8 cellular contexts compared by ENCODE assay signal in genomic region chrX:101391831-101392230, GRCh38. TPM values are rescaled to one million over a fixed set of nuclear protein-coding genes. Genes with fewer than 3 reads are reported as not detected.
DNase-seq lines count a peak whose midpoint lies in the region; ATAC-seq and TF ChIP-seq lines count a peak whose summit lies in the region.

No MANE protein-coding gene starts in this region.

- no peaks in the 10 kb centered on the region for H3K9me3 ChIP-seq in MG63
- no peaks in the 10 kb centered on the region for H3K9me3 ChIP-seq in effector memory CD4-positive, alpha-beta T cell (ENCODE audit: control insufficient read depth, low read length)

- no peaks in the 10 kb centered on the region for H3K4me1 ChIP-seq in effector memory CD4-positive, alpha-beta T cell (ENCODE audit: control insufficient read depth, insufficient read depth, low read length, poor library complexity, severe bottlenecking)

- H3K27ac Mint-ChIP-seq in CD14-positive monocyte (peak overlapping the region in 6 of 7 donors; percentile 53 to 95 (median 88)), neural crest cell (ENCODE audit: unreplicated experiment) (peak overlapping the region; percentile 99)

- H3K9me3 Mint-ChIP-seq in CD14-positive monocyte (peaks cover 0 to 12% (median 0%) of the 10 kb centered on the region in 7 donors), neural crest cell (no peaks in the 10 kb centered on the region)

- H3K4me3 Mint-ChIP-seq in CD14-positive monocyte, result peak overlapping the region; percentile 89 to 90
- H3K4me3 Mint-ChIP-seq in neural crest cell, result peak overlapping the region; percentile 100

- H3K36me3 Mint-ChIP-seq in CD14-positive monocyte (peaks cover 19 to 34% of the 10 kb centered on the region in 2 donors), neural crest cell (ENCODE audit: low read depth) (peaks cover 26% of the 10 kb centered on the region)

- H3K27me3 ChIP-seq in MG63, result no peaks in the 10 kb centered on the region
- no peaks in the 10 kb centered on the region for H3K27me3 ChIP-seq in effector memory CD4-positive, alpha-beta T cell (replicated peaks; ENCODE audit: control insufficient read depth, insufficient read depth, low read length, poor library complexity, severe bottlenecking)

- H3K4me1 Mint-ChIP-seq in CD14-positive monocyte (peaks cover 27% of the 10 kb centered on the region), neural crest cell (peaks cover 28% of the 10 kb centered on the region)

- peak overlapping the region; percentile 74 for H3K4me3 ChIP-seq in MG63
- no peak overlapping the region for H3K4me3 ChIP-seq in effector memory CD4-positive, alpha-beta T cell (ENCODE audit: insufficient read depth, low read depth, low read length, poor library complexity, severe bottlenecking)

- intact Hi-C loops in CD14-positive monocyte (cut with micrococcal nuclease), result loop anchor here in 1 of 2 donors (2.0 kb wide), 1 partner anchor 15 kb away; the partner anchor contains the start of gene GLA

- no peak for ATAC-seq in HG03097 (IDR thresholded peaks at IDR 0.05; ENCODE audit: low FRiP score, unreplicated experiment)

- POLR2A ChIA-PET in RWPE1 (lab: Yijun Ruan, JAX; ENCODE audit: low non-redundant PET), result no interaction called here

- H3K36me3 ChIP-seq in MG63, result peaks cover 40% of the 10 kb centered on the region
- no peaks in the 10 kb centered on the region for H3K36me3 ChIP-seq in effector memory CD4-positive, alpha-beta T cell (ENCODE audit: control insufficient read depth, insufficient read depth, low read length)

- H3K27me3 Mint-ChIP-seq in CD14-positive monocyte (ENCODE audit: low read depth in 3 of 3) (peaks cover 0 to 3% (median 0%) of the 10 kb centered on the region in 3 donors), neural crest cell (ENCODE audit: low read depth) (peaks cover 3% of the 10 kb centered on the region)

- CTCF ChIA-PET in RWPE1 (lab: Yijun Ruan, JAX), result no interaction called here

- TF ChIP-seq CTCF in CD14-positive monocyte (IDR thresholded peaks at IDR 0.05) (no peak), neural crest cell (conservative IDR thresholded peaks at IDR 0.05) (no peak), RWPE1 (conservative IDR thresholded peaks at IDR 0.05; ENCODE audit: low read depth) (no peak)

- DNase-seq in CD14-positive monocyte (ENCODE audit: low spot score) (no peak), MG63 (no peak), neural crest cell (ENCODE audit: low read depth, low spot score) (no peak), NCI-H226 (no peak), NCI-H2107 treated with DMSO at 0.1 percent for 48 hours (lab: John Stamatoyannopoulos, UW; ENCODE audit: unreplicated experiment) (no peak), RWPE1 (ENCODE audit: low spot score) (no peak)
- DNase-seq in effector memory CD4-positive, alpha-beta T cell, result no peak

- H3K27ac ChIP-seq in effector memory CD4-positive, alpha-beta T cell (ENCODE audit: insufficient read depth, low read length, poor library complexity, severe bottlenecking), result peak overlapping the region; percentile 64
- H3K27ac ChIP-seq in RWPE1, result no peak overlapping the region

RNA-seq across cellular contexts. Expression of gene RPL36A, which starts 1.0 kb away (rescaled TPM):
- polyA plus RNA-seq in CD14-positive monocyte, result 100 to 1,000 TPM; 833 to 875 TPM
- 879 and 3,439 TPM in 2 replicates for total RNA-seq in MG63 (2014; rRNA removed; shearing (Covaris generic); ENCODE audit: low replicate concordance)
- total RNA-seq in neural crest cell, result 316 and 347 TPM in 2 replicates

RNA-seq across cellular contexts. Expression of gene BTK, which starts 5.8 kb away (rescaled TPM):
- polyA plus RNA-seq in CD14-positive monocyte, result 10 to 100 TPM; 74.1 to 82.9 TPM
- 0.59 TPM in 1 of 2 replicates, not detected in the other for total RNA-seq in MG63 (2014; rRNA removed; shearing (Covaris generic); ENCODE audit: low replicate concordance)
- total RNA-seq in neural crest cell, result 0.64 TPM in 1 of 2 replicates, not detected in the other

RNA-seq across cellular contexts. Expression of gene GLA, which starts 15.9 kb away (rescaled TPM):
- 10 to 100 TPM; 64.0 to 80.0 TPM for polyA plus RNA-seq in CD14-positive monocyte
- total RNA-seq in MG63 (2014; rRNA removed; shearing (Covaris generic); ENCODE audit: low replicate concordance), result 30.1 and 34.8 TPM in 2 replicates
- total RNA-seq in neural crest cell, result 48.0 and 50.7 TPM in 2 replicates

RNA-seq across cellular contexts. Expression of gene HNRNPH2, which starts 16.2 kb away (rescaled TPM):
- 100 to 1,000 TPM; 118 to 163 TPM for polyA plus RNA-seq in CD14-positive monocyte
- 25.9 and 40.6 TPM in 2 replicates for total RNA-seq in MG63 (2014; rRNA removed; shearing (Covaris generic); ENCODE audit: low replicate concordance)
- total RNA-seq in neural crest cell, result 73.3 and 74.0 TPM in 2 replicates

RNA-seq across cellular contexts. Expression of gene TIMM8A, which starts 43.3 kb away (rescaled TPM):
- polyA plus RNA-seq in CD14-positive monocyte, result 1 to 10 TPM; 2.4 to 2.5 TPM
- total RNA-seq in MG63 (2014; rRNA removed; shearing (Covaris generic); ENCODE audit: low replicate concordance), result 9.6 and 26.6 TPM in 2 replicates
- 31.7 and 32.2 TPM in 2 replicates for total RNA-seq in neural crest cell
